1 cellular context compared by ENCODE assay signal in the genomic region with DNA sequence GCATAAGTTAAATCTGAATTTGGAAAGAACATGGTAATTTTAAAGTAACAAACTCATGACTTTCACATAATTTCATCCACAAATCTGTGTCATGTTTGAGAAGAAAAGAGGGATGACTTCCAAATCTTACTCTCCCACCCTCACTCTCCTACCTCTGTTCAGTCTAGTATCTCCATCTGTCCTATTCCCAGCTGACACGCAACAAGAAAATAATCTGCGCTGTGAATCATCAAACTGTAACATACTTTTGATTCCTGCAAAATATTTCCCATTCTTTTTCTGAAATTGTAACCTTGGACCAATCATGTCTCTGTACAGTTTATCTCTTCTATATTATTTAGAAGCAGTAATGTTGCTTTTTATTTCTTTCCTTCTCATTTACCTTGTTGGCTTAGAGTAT.
TF ChIP-seq lines count a peak whose summit lies in the region.

No MANE protein-coding gene starts in this region.

TF ChIP-seq in A549, 52 proteins besides CTCF, POLR2A, EP300 and RAD21 (continued from another document):
- no peak for TF ChIP-seq ZC3H11A (IDR thresholded peaks at IDR 0.05)
- TF ChIP-seq, protein P1, sequence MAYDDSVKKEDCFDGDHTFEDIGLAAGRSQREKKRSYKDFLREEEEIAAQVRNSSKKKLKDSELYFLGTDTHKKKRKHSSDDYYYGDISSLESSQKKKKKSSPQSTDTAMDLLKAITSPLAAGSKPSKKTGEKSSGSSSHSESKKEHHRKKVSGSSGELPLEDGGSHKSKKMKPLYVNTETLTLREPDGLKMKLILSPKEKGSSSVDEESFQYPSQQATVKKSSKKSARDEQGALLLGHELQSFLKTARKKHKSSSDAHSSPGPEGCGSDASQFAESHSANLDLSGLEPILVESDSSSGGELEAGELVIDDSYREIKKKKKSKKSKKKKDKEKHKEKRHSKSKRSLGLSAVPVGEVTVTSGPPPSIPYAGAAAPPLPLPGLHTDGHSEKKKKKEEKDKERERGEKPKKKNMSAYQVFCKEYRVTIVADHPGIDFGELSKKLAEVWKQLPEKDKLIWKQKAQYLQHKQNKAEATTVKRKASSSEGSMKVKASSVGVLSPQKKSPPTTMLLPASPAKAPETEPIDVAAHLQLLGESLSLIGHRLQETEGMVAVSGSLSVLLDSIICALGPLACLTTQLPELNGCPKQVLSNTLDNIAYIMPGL (CRISPR knock-in tag; IDR thresholded peaks at IDR 0.05; ENCODE audit: borderline replicate concordance) = no peak
- TF ChIP-seq TFCP2L1 (CRISPR knock-in tag; IDR thresholded peaks at IDR 0.05) = no peak
- TF ChIP-seq, protein P2, sequence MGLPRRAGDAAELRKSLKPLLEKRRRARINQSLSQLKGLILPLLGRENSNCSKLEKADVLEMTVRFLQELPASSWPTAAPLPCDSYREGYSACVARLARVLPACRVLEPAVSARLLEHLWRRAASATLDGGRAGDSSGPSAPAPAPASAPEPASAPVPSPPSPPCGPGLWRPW (IDR thresholded peaks at IDR 0.05) = no peak
- TF ChIP-seq KDM1A (IDR thresholded peaks at IDR 0.05; ENCODE audit: low read depth) = no peak
- no peak for TF ChIP-seq CBX8 (IDR thresholded peaks at IDR 0.05)
- TF ChIP-seq, protein P3, sequence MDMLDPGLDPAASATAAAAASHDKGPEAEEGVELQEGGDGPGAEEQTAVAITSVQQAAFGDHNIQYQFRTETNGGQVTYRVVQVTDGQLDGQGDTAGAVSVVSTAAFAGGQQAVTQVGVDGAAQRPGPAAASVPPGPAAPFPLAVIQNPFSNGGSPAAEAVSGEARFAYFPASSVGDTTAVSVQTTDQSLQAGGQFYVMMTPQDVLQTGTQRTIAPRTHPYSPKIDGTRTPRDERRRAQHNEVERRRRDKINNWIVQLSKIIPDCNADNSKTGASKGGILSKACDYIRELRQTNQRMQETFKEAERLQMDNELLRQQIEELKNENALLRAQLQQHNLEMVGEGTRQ (IDR thresholded peaks at IDR 0.05) = no peak
TF ChIP-seq in A549: peak in this region for 1.
